34 cellular contexts compared by ENCODE assay signal in genomic region chr2:154934213-154934612, GRCh38.
"Had no signal": no experiment of that assay in that cellular context is flagged by ENCODE, and none has a peak within 500 bp of the region (broad histone marks: within the 10 kb centered on the region; RNA-seq: fewer than 3 reads in every experiment).

No MANE protein-coding gene starts in this region.

- H3K4me3 ChIP-seq: MG63 had no signal

- H3K36me3 ChIP-seq: MG63 had no signal

- DNase-seq: Karpas-422, Kasumi-1, MG63, MM.1S, MV-4-11, NCI-H1048, NCI-H1092, NCI-H1092 treated with DMSO at 0.1 percent for 48 hours, NCI-H1105, NCI-H1105 treated with DMSO at 0.1 percent for 48 hours, NCI-H1417, NCI-H1417 treated with DMSO at 0.1 percent for 48 hours, NCI-H1436, NCI-H1436 treated with DMSO at 0.1 percent for 48 hours, NCI-H146, NCI-H1694, NCI-H1694 treated with DMSO at 0.1 percent for 48 hours, NCI-H187, NCI-H187 treated with DMSO at 0.1 percent for 48 hours, NCI-H2029, NCI-H2029 treated with DMSO at 0.1 percent for 48 hours, NCI-H2081, NCI-H2081 treated with DMSO at 0.1 percent for 48 hours, NCI-H2107, NCI-H2171, NCI-H2171 treated with DMSO at 0.1 percent for 48 hours, NCI-H2227 treated with DMSO at 0.1 percent for 48 hours, NCI-H226, NCI-H345, NCI-H446, NCI-H446 treated with DMSO at 0.1 percent for 48 hours, NCI-H510A, NCI-H510A treated with DMSO at 0.1 percent for 48 hours had no signal

- H3K27me3 ChIP-seq: MG63 had no signal

- H3K27ac ChIP-seq: KMS-11 had no signal
